12 cellular contexts compared by ENCODE assay signal in genomic region chr6:111730835-111731234, GRCh38.
DNase-seq lines count a peak whose midpoint lies in the region; ATAC-seq, FAIRE-seq and TF ChIP-seq lines count a peak whose summit lies in the region.
"Had no signal": no experiment of that assay in that cellular context is flagged by ENCODE, and none has a peak within 500 bp of the region (broad histone marks: within the 10 kb centered on the region; RNA-seq: fewer than 3 reads in every experiment).

No MANE protein-coding gene starts in this region.

- H3K4me3 Mint-ChIP-seq in stimulated activated naive CD8-positive, alpha-beta T cell treated with anti-CD3 and anti-CD28 coated beads, Interleukin-15, Interleukin-2, amounts not matched to agents 100 ng/mL and 50 ng/mL, for 24 hours: no peak overlapping the region
- H3K4me3 Mint-ChIP-seq in stimulated activated naive CD8-positive, alpha-beta T cell treated with anti-CD3 and anti-CD28 coated beads, Interleukin-15, amount 100 ng/mL, for 72 hours: no peak overlapping the region
- H3K4me3 Mint-ChIP-seq in naive thymus-derived CD8-positive, alpha-beta T cell: peak overlapping the region in 1 of 10 donors; percentile 16
- H3K4me3 Mint-ChIP-seq: activated B cell treated with CpG ODN at 0.5 μM for 24 hours had no signal

- FAIRE-seq in H1 (lab: Jason Lieb, UNC): no peak

- H3K4me3 ChIP-seq in H1 (ENCODE audit: extremely low read depth in 1 of 4, insufficient read depth in 2 of 4, low read depth in 3 of 4, low read length in 4 of 4): no peak overlapping the region
- H3K4me3 ChIP-seq: smooth muscle cell had no signal

- H3K4me1 Mint-ChIP-seq in stimulated activated naive CD8-positive, alpha-beta T cell treated with anti-CD3 and anti-CD28 coated beads, Interleukin-15, Interleukin-2, amounts not matched to agents 100 ng/mL and 50 ng/mL, for 24 hours (ENCODE audit: low read depth): peaks cover 92% of the 10 kb centered on the region
- H3K4me1 Mint-ChIP-seq in stimulated activated naive CD8-positive, alpha-beta T cell treated with anti-CD3 and anti-CD28 coated beads, Interleukin-15, amount 100 ng/mL, for 72 hours: peaks cover 92% of the 10 kb centered on the region
- H3K4me1 Mint-ChIP-seq in naive thymus-derived CD8-positive, alpha-beta T cell: peaks cover 38 to 90% (median 79%) of the 10 kb centered on the region in 4 donors

- no peak overlapping the region for H3K56ac ChIP-seq in H1 (replicated peaks; ENCODE audit: insufficient read length, low read depth, low read length)

- H3K36me3 Mint-ChIP-seq in stimulated activated naive CD8-positive, alpha-beta T cell treated with anti-CD3 and anti-CD28 coated beads, Interleukin-15, Interleukin-2, amounts not matched to agents 100 ng/mL and 50 ng/mL, for 24 hours (ENCODE audit: low read depth): peaks cover 93% of the 10 kb centered on the region
- H3K36me3 Mint-ChIP-seq in naive thymus-derived CD8-positive, alpha-beta T cell: peaks cover 0 to 46% (median 36%) of the 10 kb centered on the region in 3 donors

- H3K79me2 ChIP-seq in H1 (ENCODE audit: control insufficient read depth in 1 of 2, insufficient read depth in 2 of 2, low read length in 2 of 2): peaks cover 0 to 17% of the 10 kb centered on the region in 2 experiments; a peak in 1 of 4 replicates

- no peak overlapping the region for H2BK120ac ChIP-seq in H1 (replicated peaks; ENCODE audit: low read depth, low read length)

- H3K4me1 ChIP-seq in H1 (replicated peaks in 1 of 4; ENCODE audit: control insufficient read depth in 3 of 4, insufficient read depth in 4 of 4, low read length in 3 of 4) (peaks cover 4 to 12% (median 6%) of the 10 kb centered on the region in 4 experiments), foreskin keratinocyte (no peaks in the 10 kb centered on the region)

- POLR2A ChIA-PET in H1 (lab: Charles Lee; ENCODE audit: partially characterized antibody): interaction anchor here (1.0 kb wide), 1 partner anchor 43 kb away, joined by 3 read pairs; no protein-coding TSS in a partner anchor
- POLR2A ChIA-PET in naive thymus-derived CD8-positive, alpha-beta T cell (lab: Charles Lee): no interaction called here

- no peak overlapping the region for H4K5ac ChIP-seq in H1 (ENCODE audit: insufficient read length, low read depth, low read length)

- no peak overlapping the region for H4K8ac ChIP-seq in H1 (ENCODE audit: extremely low read depth, insufficient read depth, low read length)

- H3K27me3 Mint-ChIP-seq in stimulated activated naive CD8-positive, alpha-beta T cell treated with anti-CD3 and anti-CD28 coated beads, Interleukin-15, Interleukin-2, amounts not matched to agents 100 ng/mL and 50 ng/mL, for 24 hours: no peaks in the 10 kb centered on the region
- no peaks in the 10 kb centered on the region for H3K27me3 Mint-ChIP-seq in stimulated activated naive CD8-positive, alpha-beta T cell treated with anti-CD3 and anti-CD28 coated beads, Interleukin-15, amount 100 ng/mL, for 72 hours
- no peaks in the 10 kb centered on the region for H3K27me3 Mint-ChIP-seq in naive thymus-derived CD8-positive, alpha-beta T cell
- H3K27me3 Mint-ChIP-seq: activated B cell treated with CpG ODN at 0.5 μM for 24 hours had no signal

- no peak overlapping the region for H3K23ac ChIP-seq in H1 (ENCODE audit: insufficient read length)

- peak overlapping the region in 1 of 2 experiments; percentile 52; a peak in 1 of 4 replicates for H3K4me2 ChIP-seq in H1 (ENCODE audit: insufficient read depth in 1 of 2, low read depth in 2 of 2, low read length in 2 of 2)

- 84% methylated on average over 11 of the region's 11 CpGs; no CpG with 5 or more reads in 1 of the 2 experiments for WGBS in H1 (ENCODE audit: extremely low coverage in 1 of 2, insufficient coverage in 1 of 2, insufficient read length in 1 of 2, insufficient replicate concordance in 2 of 2, low coverage in 1 of 2, low lambda C conversion rate in 2 of 2, missing lambda C conversion rate in 1 of 2), 2 experiments

- H3K9ac ChIP-seq in H1 (replicated peaks in 1 of 4; ENCODE audit: extremely low read depth in 1 of 4, low read depth in 3 of 4, low read length in 3 of 4): no peak overlapping the region

- CTCF ChIA-PET in H1 (lab: Charles Lee; ENCODE audit: partially characterized antibody): interaction anchor here (1.2 to 1.3 kb wide), 2 partner anchors 8 to 9 kb away, joined by 3 read pairs; no protein-coding TSS in a partner anchor

- peaks cover 3% of the 10 kb centered on the region; the same call in 1 of the 2 replicates for H3K79me1 ChIP-seq in H1 (ENCODE audit: low read depth, low read length)

- no peak overlapping the region for H2BK5ac ChIP-seq in H1 (ENCODE audit: low read depth, low read length)

- H3K36me3 ChIP-seq in H1 (ENCODE audit: control insufficient read depth in 2 of 4, insufficient read depth in 4 of 4, low read length in 3 of 4): peaks cover 0 to 8% (median 2%) of the 10 kb centered on the region in 4 experiments; a peak in 3 of 8 replicates

- H4K91ac ChIP-seq in H1 (replicated peaks; ENCODE audit: insufficient read length, low read length): no peak overlapping the region

- no peaks in the 10 kb centered on the region for H3K9me3 Mint-ChIP-seq in stimulated activated naive CD8-positive, alpha-beta T cell treated with anti-CD3 and anti-CD28 coated beads, Interleukin-15, Interleukin-2, amounts not matched to agents 100 ng/mL and 50 ng/mL, for 24 hours
- peaks cover 8 to 20% of the 10 kb centered on the region in 2 donors for H3K9me3 Mint-ChIP-seq in stimulated activated naive CD8-positive, alpha-beta T cell treated with anti-CD3 and anti-CD28 coated beads, Interleukin-15, amount 100 ng/mL, for 72 hours
- peaks cover 0 to 24% (median 6%) of the 10 kb centered on the region in 9 donors for H3K9me3 Mint-ChIP-seq in naive thymus-derived CD8-positive, alpha-beta T cell
- H3K9me3 Mint-ChIP-seq: activated B cell treated with CpG ODN at 0.5 μM for 24 hours had no signal

- DNase-seq in stimulated activated naive CD8-positive, alpha-beta T cell treated with anti-CD3 and anti-CD28 coated beads, Interleukin-15, amount 100 ng/mL, for 72 hours: no peak
- DNase-seq in H1 (ENCODE audit: low read depth in 1 of 2, low spot score in 2 of 2) (no peak), hepatic stellate cell (ENCODE audit: low spot score) (no peak), NCI-H446 treated with DMSO at 0.1 percent for 48 hours (lab: John Stamatoyannopoulos, UW) (no peak), foreskin keratinocyte (no peak)
- DNase-seq in naive thymus-derived CD8-positive, alpha-beta T cell: no peak
- DNase-seq: activated B cell treated with CpG ODN at 0.5 μM for 24 hours, amniotic stem cell, NCI-H1417 had no signal

- TF ChIP-seq CTCF in H1 (IDR thresholded peaks at IDR 0.05; ENCODE audit: control extremely low read depth in 1 of 3, insufficient read depth in 1 of 3, low read depth in 1 of 3, low read length in 3 of 3): no peak
- TF ChIP-seq CTCF in foreskin keratinocyte (conservative IDR thresholded peaks at IDR 0.05): no peak

- ATAC-seq in stimulated activated naive CD8-positive, alpha-beta T cell treated with anti-CD3 and anti-CD28 coated beads, Interleukin-15, amount 100 ng/mL, for 72 hours: no peak
- no peak for ATAC-seq in naive thymus-derived CD8-positive, alpha-beta T cell
- ATAC-seq in GM19351 (IDR thresholded peaks at IDR 0.05; ENCODE audit: unreplicated experiment): no peak
- no peak for ATAC-seq in foreskin keratinocyte

- H3K27ac Mint-ChIP-seq in stimulated activated naive CD8-positive, alpha-beta T cell treated with anti-CD3 and anti-CD28 coated beads, Interleukin-15, Interleukin-2, amounts not matched to agents 100 ng/mL and 50 ng/mL, for 24 hours: peak overlapping the region; percentile 66
- peak overlapping the region in 1 of 2 donors; percentile 65 for H3K27ac Mint-ChIP-seq in stimulated activated naive CD8-positive, alpha-beta T cell treated with anti-CD3 and anti-CD28 coated beads, Interleukin-15, amount 100 ng/mL, for 72 hours
- H3K27ac Mint-ChIP-seq in naive thymus-derived CD8-positive, alpha-beta T cell: peak overlapping the region; percentile 66 to 95 (median 86)

- no peaks in the 10 kb centered on the region for H4K20me1 ChIP-seq in H1 (replicated peaks in 1 of 2; ENCODE audit: control insufficient read depth in 1 of 2, insufficient read depth in 2 of 2, low read length in 2 of 2)

- TF ChIP-seq POLR2A in H1 (IDR thresholded peaks at IDR 0.05; ENCODE audit: control extremely low read depth in 1 of 2, low read depth in 2 of 2, low read length in 2 of 2): no peak

- H3K9me3 ChIP-seq in H1 (ENCODE audit: insufficient read depth in 2 of 2, low read depth in 1 of 2, low read length in 1 of 2): peaks cover 14% of the 10 kb centered on the region in 2 experiments

- no peak overlapping the region for H2AFZ ChIP-seq in H1 (ENCODE audit: low read length)

- no peak for TF ChIP-seq RAD21 in H1 (IDR thresholded peaks at IDR 0.05 in 1 of 2, conservative IDR thresholded peaks at IDR 0.05 in 1 of 2; ENCODE audit: low read depth in 2 of 2, low read length in 2 of 2)

- H3K14ac ChIP-seq in H1 (ENCODE audit: insufficient read length): no peak overlapping the region

- H3K27me3 ChIP-seq in H1 (replicated peaks in 1 of 4; ENCODE audit: control insufficient read depth in 3 of 4, extremely low read depth in 1 of 4, insufficient read depth in 3 of 4, low read length in 3 of 4): no peaks in the 10 kb centered on the region
- no peaks in the 10 kb centered on the region for H3K27me3 ChIP-seq in foreskin keratinocyte

- no peak overlapping the region for H2BK15ac ChIP-seq in H1 (ENCODE audit: low read length)

- H3K18ac ChIP-seq in H1 (ENCODE audit: extremely low read depth, low read length): no peak overlapping the region

- H2AK5ac ChIP-seq in H1 (ENCODE audit: low read depth, low read length): no peak overlapping the region

- no peaks in the 10 kb centered on the region for H3K23me2 ChIP-seq in H1 (ENCODE audit: low read depth, low read length)

- H3K27ac ChIP-seq in H1 (ENCODE audit: low read depth, low read length): no peak overlapping the region
- H3K27ac ChIP-seq in foreskin keratinocyte: no peak overlapping the region

- no peak for TF ChIP-seq EP300 in H1 (IDR thresholded peaks at IDR 0.05; ENCODE audit: borderline replicate concordance in 1 of 2, low read depth in 2 of 2, low read length in 2 of 2)

- no peak overlapping the region for H3K4ac ChIP-seq in H1 (replicated peaks; ENCODE audit: insufficient read length, low read depth, low read length)

- H2BK12ac ChIP-seq in H1 (ENCODE audit: low read depth, low read length): no peak overlapping the region

- H2BK20ac ChIP-seq in H1 (ENCODE audit: low read length): peak overlapping the region; percentile 15; the same call in 1 of the 2 replicates

TF ChIP-seq in H1, 55 proteins besides CTCF, POLR2A, EP300 and RAD21 (continues in another document):
- TF ChIP-seq GABPA (IDR thresholded peaks at IDR 0.05; ENCODE audit: borderline replicate concordance, insufficient read depth, low read length) (no peak), SAP30 (IDR thresholded peaks at IDR 0.05; ENCODE audit: insufficient read depth, insufficient replicate concordance, low read length) (no peak), EGR1 (IDR thresholded peaks at IDR 0.05; ENCODE audit: borderline replicate concordance, low read depth, low read length) (no peak)
